ENCODE assay signal across 12 cellular contexts in the genomic region with DNA sequence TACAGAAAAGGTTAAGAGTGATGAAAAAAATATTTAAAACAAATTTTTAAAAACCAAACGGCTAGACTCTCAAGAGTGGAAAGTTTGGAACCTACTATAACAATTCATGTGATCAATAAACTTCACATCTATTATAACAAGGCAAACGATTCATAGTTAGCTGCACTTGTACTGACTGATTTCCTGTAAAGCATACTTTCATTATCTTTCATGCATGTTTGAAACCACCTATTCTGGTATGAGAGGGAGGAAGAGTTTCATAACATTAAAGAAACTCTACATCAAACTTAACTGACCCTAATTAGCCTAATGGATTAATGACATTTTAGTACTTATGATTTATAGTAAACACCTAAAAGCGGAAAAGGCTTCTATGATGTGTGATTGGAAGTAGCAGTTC. TPM values are rescaled to one million over a fixed set of nuclear protein-coding genes. Genes with fewer than 3 reads are reported as not detected.
"Had no signal": no experiment of that assay in that cellular context is flagged by ENCODE, and none has a peak within 500 bp of the region (broad histone marks: within the 10 kb centered on the region; RNA-seq: fewer than 3 reads in every experiment).

No MANE protein-coding gene starts in this region.

- H3K9me3 ChIP-seq: HAP-1 had no signal

- H3K27ac ChIP-seq: GM23248 had no signal

- FAIRE-seq: HTR-8/SVneo, K562 had no signal

- H3K4me1 ChIP-seq: HAP-1 had no signal

- H2AFZ ChIP-seq: GM23248 had no signal

- ATAC-seq: HCT116, K562 had no signal

- H3K36me3 ChIP-seq: HAP-1 had no signal

- DNase-seq: GM23248, GOT3, H7, HFFc6, IMR-90, KG1 had no signal

- H3K4me3 ChIP-seq: GM23248, HAP-1, K562 had no signal

- H3K9ac ChIP-seq: GM23248 had no signal

RNA-seq across cellular contexts. Expression of a gene that starts 43.7 kb away (rescaled TPM):
- total RNA-seq: GM23248, H4, H7, HFFc6, HT-29, IMR-90, K562 had no signal
- polyA plus RNA-seq: GM23248, IMR-90, K562 had no signal
